Comparison of ENCODE assay signal across 2 cellular contexts in the genomic region with DNA sequence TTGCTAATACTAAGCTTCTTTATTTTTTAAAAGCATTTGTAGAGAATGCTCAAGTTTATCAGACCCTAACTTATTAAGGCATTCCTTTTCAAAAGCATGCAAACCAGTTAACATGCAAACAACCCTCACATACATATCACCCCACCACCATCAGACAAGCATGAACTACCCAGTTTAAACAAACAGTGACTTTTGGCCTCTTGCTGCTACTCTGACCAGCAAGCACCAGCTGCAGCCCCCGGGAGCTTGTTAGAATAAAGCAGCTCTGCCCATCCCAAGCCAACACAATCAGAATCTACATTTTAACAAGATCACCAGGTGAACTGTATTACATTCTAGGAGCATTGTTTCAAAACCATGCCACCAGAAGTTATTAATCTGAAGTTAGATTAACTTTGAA.
TF ChIP-seq lines count a peak whose summit lies in the region.

No MANE protein-coding gene starts in this region.

TF ChIP-seq in SK-N-SH, 30 proteins besides CTCF, POLR2A, EP300 and RAD21 (continued from another document):
- TF ChIP-seq, protein P1, sequence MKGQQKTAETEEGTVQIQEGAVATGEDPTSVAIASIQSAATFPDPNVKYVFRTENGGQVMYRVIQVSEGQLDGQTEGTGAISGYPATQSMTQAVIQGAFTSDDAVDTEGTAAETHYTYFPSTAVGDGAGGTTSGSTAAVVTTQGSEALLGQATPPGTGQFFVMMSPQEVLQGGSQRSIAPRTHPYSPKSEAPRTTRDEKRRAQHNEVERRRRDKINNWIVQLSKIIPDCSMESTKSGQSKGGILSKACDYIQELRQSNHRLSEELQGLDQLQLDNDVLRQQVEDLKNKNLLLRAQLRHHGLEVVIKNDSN (IDR thresholded peaks at IDR 0.05; ENCODE audit: borderline replicate concordance, low read depth), result no peak
- no peak for TF ChIP-seq ELF1 (IDR thresholded peaks at IDR 0.05)

TF ChIP-seq in SK-N-SH treated with all-trans-retinoic acid at 6 μM for 48 hours, 23 proteins besides CTCF, POLR2A, EP300 and RAD21 (continued from another document):
- TF ChIP-seq, protein P2, sequence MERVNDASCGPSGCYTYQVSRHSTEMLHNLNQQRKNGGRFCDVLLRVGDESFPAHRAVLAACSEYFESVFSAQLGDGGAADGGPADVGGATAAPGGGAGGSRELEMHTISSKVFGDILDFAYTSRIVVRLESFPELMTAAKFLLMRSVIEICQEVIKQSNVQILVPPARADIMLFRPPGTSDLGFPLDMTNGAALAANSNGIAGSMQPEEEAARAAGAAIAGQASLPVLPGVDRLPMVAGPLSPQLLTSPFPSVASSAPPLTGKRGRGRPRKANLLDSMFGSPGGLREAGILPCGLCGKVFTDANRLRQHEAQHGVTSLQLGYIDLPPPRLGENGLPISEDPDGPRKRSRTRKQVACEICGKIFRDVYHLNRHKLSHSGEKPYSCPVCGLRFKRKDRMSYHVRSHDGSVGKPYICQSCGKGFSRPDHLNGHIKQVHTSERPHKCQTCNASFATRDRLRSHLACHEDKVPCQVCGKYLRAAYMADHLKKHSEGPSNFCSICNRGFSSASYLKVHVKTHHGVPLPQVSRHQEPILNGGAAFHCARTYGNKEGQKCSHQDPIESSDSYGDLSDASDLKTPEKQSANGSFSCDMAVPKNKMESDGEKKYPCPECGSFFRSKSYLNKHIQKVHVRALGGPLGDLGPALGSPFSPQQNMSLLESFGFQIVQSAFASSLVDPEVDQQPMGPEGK (CRISPR knock-in tag; IDR thresholded peaks at IDR 0.05; ENCODE audit: borderline replicate concordance), result no peak
- TF ChIP-seq ARNTL (CRISPR knock-in tag; IDR thresholded peaks at IDR 0.05; ENCODE audit: borderline replicate concordance, low read depth), result no peak
- TF ChIP-seq ZC3H10 (CRISPR knock-in tag; IDR thresholded peaks at IDR 0.05), result no peak
- TF ChIP-seq PPARA (CRISPR knock-in tag; IDR thresholded peaks at IDR 0.05; ENCODE audit: borderline replicate concordance), result no peak
